ENCODE assay signal across 1 cellular context in the genomic region with DNA sequence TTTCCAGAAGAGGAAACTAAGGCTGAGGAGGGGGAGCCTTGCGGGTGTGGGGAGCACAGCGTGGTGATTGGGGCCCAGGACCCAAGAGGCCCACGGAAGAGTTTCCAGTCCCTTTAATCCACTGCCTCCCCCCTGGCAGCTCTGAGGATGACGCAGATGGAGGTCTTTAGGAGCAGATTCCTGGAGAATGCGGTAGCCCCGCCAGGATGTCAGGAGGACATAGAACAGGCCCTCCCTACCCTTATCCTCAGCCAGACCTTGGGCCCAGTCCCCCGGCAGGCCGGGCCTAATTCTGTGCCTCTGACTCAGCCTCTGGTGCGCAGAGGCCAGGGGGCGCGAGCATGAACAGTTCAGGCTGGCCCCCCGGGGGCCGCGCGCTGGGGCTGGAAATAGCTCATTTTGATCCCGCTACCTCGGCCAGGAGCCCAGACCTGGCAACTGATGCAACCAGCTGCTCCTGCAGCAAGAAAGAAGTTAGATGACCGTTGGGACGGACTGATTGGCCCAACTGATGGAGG.
TF ChIP-seq lines count a peak whose summit lies in the region.

No MANE protein-coding gene starts in this region.

TF ChIP-seq in H1, 55 proteins besides CTCF, POLR2A, EP300 and RAD21:
- no peak for TF ChIP-seq TCF12 (IDR thresholded peaks at IDR 0.05; ENCODE audit: low read depth, low read length)
- no peak for TF ChIP-seq CREB1 (IDR thresholded peaks at IDR 0.05)
- peak; percentile 55; the same call in 1 of the 2 replicates for TF ChIP-seq CEBPB (IDR thresholded peaks at IDR 0.05; ENCODE audit: low read depth, low read length)
- no peak for TF ChIP-seq JUN (IDR thresholded peaks at IDR 0.05; ENCODE audit: low read depth, low read length)
- TF ChIP-seq RNF2 (IDR thresholded peaks at IDR 0.05; ENCODE audit: borderline replicate concordance, low read depth, low read length, missing control alignments, poor library complexity, severe bottlenecking), result no peak
- TF ChIP-seq KDM4A (IDR thresholded peaks at IDR 0.05; ENCODE audit: low read depth, low read length, severe bottlenecking), result peak; percentile 36
- TF ChIP-seq KDM5A (IDR thresholded peaks at IDR 0.05; ENCODE audit: low read length), result no peak
- peak; percentile 38; the same call in 1 of the 2 replicates for TF ChIP-seq TBP (IDR thresholded peaks at IDR 0.05; ENCODE audit: low read depth, low read length)
- TF ChIP-seq CTBP2 (IDR thresholded peaks at IDR 0.05; ENCODE audit: borderline replicate concordance, insufficient read depth, insufficient read length, low read length), result no peak
- TF ChIP-seq, protein P1, sequence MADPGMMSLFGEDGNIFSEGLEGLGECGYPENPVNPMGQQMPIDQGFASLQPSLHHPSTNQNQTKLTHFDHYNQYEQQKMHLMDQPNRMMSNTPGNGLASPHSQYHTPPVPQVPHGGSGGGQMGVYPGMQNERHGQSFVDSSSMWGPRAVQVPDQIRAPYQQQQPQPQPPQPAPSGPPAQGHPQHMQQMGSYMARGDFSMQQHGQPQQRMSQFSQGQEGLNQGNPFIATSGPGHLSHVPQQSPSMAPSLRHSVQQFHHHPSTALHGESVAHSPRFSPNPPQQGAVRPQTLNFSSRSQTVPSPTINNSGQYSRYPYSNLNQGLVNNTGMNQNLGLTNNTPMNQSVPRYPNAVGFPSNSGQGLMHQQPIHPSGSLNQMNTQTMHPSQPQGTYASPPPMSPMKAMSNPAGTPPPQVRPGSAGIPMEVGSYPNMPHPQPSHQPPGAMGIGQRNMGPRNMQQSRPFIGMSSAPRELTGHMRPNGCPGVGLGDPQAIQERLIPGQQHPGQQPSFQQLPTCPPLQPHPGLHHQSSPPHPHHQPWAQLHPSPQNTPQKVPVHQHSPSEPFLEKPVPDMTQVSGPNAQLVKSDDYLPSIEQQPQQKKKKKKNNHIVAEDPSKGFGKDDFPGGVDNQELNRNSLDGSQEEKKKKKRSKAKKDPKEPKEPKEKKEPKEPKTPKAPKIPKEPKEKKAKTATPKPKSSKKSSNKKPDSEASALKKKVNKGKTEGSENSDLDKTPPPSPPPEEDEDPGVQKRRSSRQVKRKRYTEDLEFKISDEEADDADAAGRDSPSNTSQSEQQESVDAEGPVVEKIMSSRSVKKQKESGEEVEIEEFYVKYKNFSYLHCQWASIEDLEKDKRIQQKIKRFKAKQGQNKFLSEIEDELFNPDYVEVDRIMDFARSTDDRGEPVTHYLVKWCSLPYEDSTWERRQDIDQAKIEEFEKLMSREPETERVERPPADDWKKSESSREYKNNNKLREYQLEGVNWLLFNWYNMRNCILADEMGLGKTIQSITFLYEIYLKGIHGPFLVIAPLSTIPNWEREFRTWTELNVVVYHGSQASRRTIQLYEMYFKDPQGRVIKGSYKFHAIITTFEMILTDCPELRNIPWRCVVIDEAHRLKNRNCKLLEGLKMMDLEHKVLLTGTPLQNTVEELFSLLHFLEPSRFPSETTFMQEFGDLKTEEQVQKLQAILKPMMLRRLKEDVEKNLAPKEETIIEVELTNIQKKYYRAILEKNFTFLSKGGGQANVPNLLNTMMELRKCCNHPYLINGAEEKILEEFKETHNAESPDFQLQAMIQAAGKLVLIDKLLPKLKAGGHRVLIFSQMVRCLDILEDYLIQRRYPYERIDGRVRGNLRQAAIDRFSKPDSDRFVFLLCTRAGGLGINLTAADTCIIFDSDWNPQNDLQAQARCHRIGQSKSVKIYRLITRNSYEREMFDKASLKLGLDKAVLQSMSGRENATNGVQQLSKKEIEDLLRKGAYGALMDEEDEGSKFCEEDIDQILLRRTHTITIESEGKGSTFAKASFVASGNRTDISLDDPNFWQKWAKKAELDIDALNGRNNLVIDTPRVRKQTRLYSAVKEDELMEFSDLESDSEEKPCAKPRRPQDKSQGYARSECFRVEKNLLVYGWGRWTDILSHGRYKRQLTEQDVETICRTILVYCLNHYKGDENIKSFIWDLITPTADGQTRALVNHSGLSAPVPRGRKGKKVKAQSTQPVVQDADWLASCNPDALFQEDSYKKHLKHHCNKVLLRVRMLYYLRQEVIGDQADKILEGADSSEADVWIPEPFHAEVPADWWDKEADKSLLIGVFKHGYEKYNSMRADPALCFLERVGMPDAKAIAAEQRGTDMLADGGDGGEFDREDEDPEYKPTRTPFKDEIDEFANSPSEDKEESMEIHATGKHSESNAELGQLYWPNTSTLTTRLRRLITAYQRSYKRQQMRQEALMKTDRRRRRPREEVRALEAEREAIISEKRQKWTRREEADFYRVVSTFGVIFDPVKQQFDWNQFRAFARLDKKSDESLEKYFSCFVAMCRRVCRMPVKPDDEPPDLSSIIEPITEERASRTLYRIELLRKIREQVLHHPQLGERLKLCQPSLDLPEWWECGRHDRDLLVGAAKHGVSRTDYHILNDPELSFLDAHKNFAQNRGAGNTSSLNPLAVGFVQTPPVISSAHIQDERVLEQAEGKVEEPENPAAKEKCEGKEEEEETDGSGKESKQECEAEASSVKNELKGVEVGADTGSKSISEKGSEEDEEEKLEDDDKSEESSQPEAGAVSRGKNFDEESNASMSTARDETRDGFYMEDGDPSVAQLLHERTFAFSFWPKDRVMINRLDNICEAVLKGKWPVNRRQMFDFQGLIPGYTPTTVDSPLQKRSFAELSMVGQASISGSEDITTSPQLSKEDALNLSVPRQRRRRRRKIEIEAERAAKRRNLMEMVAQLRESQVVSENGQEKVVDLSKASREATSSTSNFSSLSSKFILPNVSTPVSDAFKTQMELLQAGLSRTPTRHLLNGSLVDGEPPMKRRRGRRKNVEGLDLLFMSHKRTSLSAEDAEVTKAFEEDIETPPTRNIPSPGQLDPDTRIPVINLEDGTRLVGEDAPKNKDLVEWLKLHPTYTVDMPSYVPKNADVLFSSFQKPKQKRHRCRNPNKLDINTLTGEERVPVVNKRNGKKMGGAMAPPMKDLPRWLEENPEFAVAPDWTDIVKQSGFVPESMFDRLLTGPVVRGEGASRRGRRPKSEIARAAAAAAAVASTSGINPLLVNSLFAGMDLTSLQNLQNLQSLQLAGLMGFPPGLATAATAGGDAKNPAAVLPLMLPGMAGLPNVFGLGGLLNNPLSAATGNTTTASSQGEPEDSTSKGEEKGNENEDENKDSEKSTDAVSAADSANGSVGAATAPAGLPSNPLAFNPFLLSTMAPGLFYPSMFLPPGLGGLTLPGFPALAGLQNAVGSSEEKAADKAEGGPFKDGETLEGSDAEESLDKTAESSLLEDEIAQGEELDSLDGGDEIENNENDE (IDR thresholded peaks at IDR 0.05; ENCODE audit: insufficient replicate concordance, low read length), result no peak
- no peak for TF ChIP-seq SRF (IDR thresholded peaks at IDR 0.05; ENCODE audit: low read depth, low read length)
- no peak for TF ChIP-seq ZNF274 (IDR thresholded peaks at IDR 0.05; ENCODE audit: borderline replicate concordance, extremely low read depth, low read length)
